Comparison of ENCODE assay signal across 20 cellular contexts in the genomic region with DNA sequence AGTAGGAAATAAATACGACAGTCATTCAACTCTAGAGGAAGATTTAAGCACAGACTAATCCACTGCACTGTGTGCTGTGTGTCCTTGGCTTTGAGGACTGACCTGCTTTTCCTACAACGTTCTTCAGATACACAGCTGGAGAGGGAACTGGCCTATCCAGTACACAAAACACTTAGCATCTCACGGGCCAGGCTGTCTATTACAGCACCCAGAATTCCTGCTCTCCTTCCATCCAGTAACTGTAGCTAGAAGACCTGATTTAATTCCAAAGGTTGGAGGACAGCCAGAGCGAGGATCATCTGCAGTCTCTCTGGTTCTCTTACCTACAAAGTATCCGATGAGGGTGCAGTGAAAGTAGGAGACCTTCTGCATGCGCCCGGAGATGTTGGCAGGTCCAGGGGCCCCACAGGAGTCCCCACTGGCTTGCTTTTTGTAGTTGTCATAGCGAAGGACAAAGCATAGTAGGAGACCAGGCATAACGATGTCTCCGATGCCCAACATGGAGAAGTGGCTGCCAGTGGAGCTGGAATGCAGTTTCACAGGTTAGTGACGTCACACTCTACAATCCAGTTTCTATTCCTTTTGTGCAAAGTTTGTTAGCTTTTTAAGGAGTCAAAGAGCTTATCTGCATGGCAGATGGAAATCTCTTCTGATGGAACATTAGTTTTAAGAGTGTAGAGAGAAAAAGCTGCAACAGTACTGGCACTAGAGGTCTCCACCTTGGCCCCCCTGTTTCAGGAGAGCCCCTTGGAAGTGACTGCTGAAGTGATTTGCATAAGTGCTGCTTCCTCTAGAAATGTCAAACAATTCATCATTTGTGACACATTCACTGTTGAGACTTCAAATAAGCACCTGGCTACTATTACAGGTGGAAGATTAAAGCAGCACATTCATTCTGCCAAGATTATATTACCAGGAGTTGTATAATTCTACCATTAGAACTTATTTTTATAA. TPM values are rescaled to one million over a fixed set of nuclear protein-coding genes. Genes with fewer than 3 reads are reported as not detected.
DNase-seq lines count a peak whose midpoint lies in the region; ATAC-seq and TF ChIP-seq lines count a peak whose summit lies in the region.
"Had no signal": no experiment of that assay in that cellular context is flagged by ENCODE, and none has a peak within 500 bp of the region (broad histone marks: within the 10 kb centered on the region; RNA-seq: fewer than 3 reads in every experiment).

No MANE protein-coding gene starts in this region.

- H3K4me3 ChIP-seq in OCI-LY1 (ENCODE audit: low read depth, low read length, poor library complexity, severe bottlenecking), result no peak overlapping the region
- no peak overlapping the region for H3K4me3 ChIP-seq in left lung
- no peak overlapping the region for H3K4me3 ChIP-seq in thyroid gland (replicated peaks in 1 of 3)
- H3K4me3 ChIP-seq: heart left ventricle, MG63 had no signal

- no peaks in the 10 kb centered on the region for H3K27me3 Mint-ChIP-seq in activated T-cell treated with anti-CD3 and anti-CD28 coated beads, Interleukin-2, amount 50 U/mL, for 24 hours
- H3K27me3 Mint-ChIP-seq in activated T-cell treated with anti-CD3 and anti-CD28 coated beads, Interleukin-2, amount 50 U/mL, for 4 hours (ENCODE audit: low read depth), result no peaks in the 10 kb centered on the region
- H3K27me3 Mint-ChIP-seq in T-helper 2 cell treated with Interferon-gamma antibody and Interleukin-4, amounts not matched to agents 5 μg/mL and 100 μg/mL, for 36 hours (ENCODE audit: low read depth), result no peaks in the 10 kb centered on the region
- H3K27me3 Mint-ChIP-seq: activated CD4-positive, alpha-beta T cell treated with anti-CD3 and anti-CD28 coated beads, Interleukin-2, amount 10 ng/mL, durations not matched to agents 24 days and 14 days; naive thymus-derived CD4-positive, alpha-beta T cell had no signal

- H3K27ac Mint-ChIP-seq in activated T-cell treated with anti-CD3 and anti-CD28 coated beads, Interleukin-2, amount 50 U/mL, for 24 hours, result peak overlapping the region; percentile 11
- H3K27ac Mint-ChIP-seq in T-helper 2 cell treated with Interferon-gamma antibody and Interleukin-4, amounts not matched to agents 5 μg/mL and 100 μg/mL, for 36 hours, result no peak overlapping the region
- H3K27ac Mint-ChIP-seq: activated CD4-positive, alpha-beta T cell treated with anti-CD3 and anti-CD28 coated beads, Interleukin-2, amount 10 ng/mL, durations not matched to agents 24 days and 14 days had no signal

- no peak for DNase-seq in activated T-cell treated with anti-CD3 and anti-CD28 coated beads, Interleukin-2, amount 50 U/mL, for 24 hours
- DNase-seq in activated T-cell treated with anti-CD3 and anti-CD28 coated beads, Interleukin-2, amount 50 U/mL, for 4 hours, result no peak
- no peak for DNase-seq in left lung
- DNase-seq in thyroid gland, result peak; percentile 79 to 81
- DNase-seq in effector CD4-positive, alpha-beta T cell, result no peak
- no peak for DNase-seq in glomerular visceral epithelial cell (ENCODE audit: extremely low spot score)
- DNase-seq in T-helper 2 cell treated with Interferon-gamma antibody and Interleukin-4, amounts not matched to agents 5 μg/mL and 100 μg/mL, for 36 hours (ENCODE audit: low spot score), result no peak
- DNase-seq: activated CD4-positive, alpha-beta T cell treated with anti-CD3 and anti-CD28 coated beads, Interleukin-2, amount 10 ng/mL, durations not matched to agents 24 days and 14 days; activated effector memory CD4-positive, alpha-beta T cell treated with Interleukin-2 at 50 U/mL for 16 hours; caudate nucleus; heart left ventricle; immature natural killer cell; IMR-90; MG63; naive thymus-derived CD4-positive, alpha-beta T cell; NCI-H1694; NCI-H226 had no signal

- peak in 1 of 2 donors; percentile 40 for TF ChIP-seq POLR2A in thyroid gland (IDR thresholded peaks at IDR 0.05)

- no peaks in the 10 kb centered on the region for H3K79me2 ChIP-seq in OCI-LY1 (ENCODE audit: insufficient read depth, low read length)

- no peak overlapping the region for H3K9ac ChIP-seq in OCI-LY1 (ENCODE audit: low read length)

- H2AFZ ChIP-seq in OCI-LY1 (ENCODE audit: low read length), result no peak overlapping the region

- WGBS in thyroid gland, 2 donors, result 43 to 45% methylated on average over 11 of the region's 11 CpGs

- H3K27ac ChIP-seq in OCI-LY1 (ENCODE audit: low read depth, low read length, poor library complexity, severe bottlenecking), result peak overlapping the region; percentile 53
- peak overlapping the region in 1 of 2 donors; percentile 45 for H3K27ac ChIP-seq in left lung
- H3K27ac ChIP-seq in thyroid gland, result peak overlapping the region; percentile 82 to 99 (median 86)
- H3K27ac ChIP-seq: C4-2B, heart left ventricle, RWPE1 had no signal

- H3F3A ChIP-seq in OCI-LY1 (ENCODE audit: insufficient read depth, low read length), result no peaks in the 10 kb centered on the region

- no peaks in the 10 kb centered on the region for H3K9me3 Mint-ChIP-seq in activated T-cell treated with anti-CD3 and anti-CD28 coated beads, Interleukin-2, amount 50 U/mL, for 24 hours
- H3K9me3 Mint-ChIP-seq in activated T-cell treated with anti-CD3 and anti-CD28 coated beads, Interleukin-2, amount 50 U/mL, for 4 hours, result no peaks in the 10 kb centered on the region
- H3K9me3 Mint-ChIP-seq in T-helper 2 cell treated with Interferon-gamma antibody and Interleukin-4, amounts not matched to agents 5 μg/mL and 100 μg/mL, for 36 hours, result no peaks in the 10 kb centered on the region
- H3K9me3 Mint-ChIP-seq: activated CD4-positive, alpha-beta T cell treated with anti-CD3 and anti-CD28 coated beads, Interleukin-2, amount 10 ng/mL, durations not matched to agents 24 days and 14 days; immature natural killer cell; naive thymus-derived CD4-positive, alpha-beta T cell had no signal

- no peaks in the 10 kb centered on the region for H3K27me3 ChIP-seq in OCI-LY1 (ENCODE audit: insufficient read depth, low read length)
- H3K27me3 ChIP-seq in left lung, result no peaks in the 10 kb centered on the region
- H3K27me3 ChIP-seq in thyroid gland, result no peaks in the 10 kb centered on the region
- H3K27me3 ChIP-seq: heart left ventricle, MG63 had no signal

- no peaks in the 10 kb centered on the region for H3K4me1 Mint-ChIP-seq in activated T-cell treated with anti-CD3 and anti-CD28 coated beads, Interleukin-2, amount 50 U/mL, for 24 hours (ENCODE audit: low read depth)
- peaks cover 2% of the 10 kb centered on the region for H3K4me1 Mint-ChIP-seq in activated T-cell treated with anti-CD3 and anti-CD28 coated beads, Interleukin-2, amount 50 U/mL, for 4 hours (ENCODE audit: low read depth)
- peaks cover 4% of the 10 kb centered on the region for H3K4me1 Mint-ChIP-seq in T-helper 2 cell treated with Interferon-gamma antibody and Interleukin-4, amounts not matched to agents 5 μg/mL and 100 μg/mL, for 36 hours (ENCODE audit: low read depth)

- H3K4me2 ChIP-seq in OCI-LY1 (ENCODE audit: low read length), result no peak overlapping the region

- H3K36me3 ChIP-seq in OCI-LY1 (ENCODE audit: insufficient read depth, low read length) (peaks cover 66% of the 10 kb centered on the region; the same call in 1 of the 2 replicates), left lung (peaks cover 0 to 77% of the 10 kb centered on the region in 2 donors), thyroid gland (peaks cover 0 to 5% of the 10 kb centered on the region in 2 donors)

- intact Hi-C loops in left lung (cut with DNase I), result no loop called here
- intact Hi-C loops in thyroid gland (cut with DNase I), result no loop called here

- H4K20me1 ChIP-seq in OCI-LY1 (ENCODE audit: insufficient read depth, low read length), result no peaks in the 10 kb centered on the region

- TF ChIP-seq CTCF in OCI-LY1 (IDR thresholded peaks at IDR 0.05; ENCODE audit: low read length) (peak; percentile 13; the same call in 1 of the 2 replicates), left lung (IDR thresholded peaks at IDR 0.05) (no peak), thyroid gland (IDR thresholded peaks at IDR 0.05) (peak in 1 of 6 experiments; percentile 5)

- H3K36me3 Mint-ChIP-seq in activated T-cell treated with anti-CD3 and anti-CD28 coated beads, Interleukin-2, amount 50 U/mL, for 24 hours (ENCODE audit: low read depth), result peaks cover 82% of the 10 kb centered on the region
- peaks cover 41% of the 10 kb centered on the region for H3K36me3 Mint-ChIP-seq in activated T-cell treated with anti-CD3 and anti-CD28 coated beads, Interleukin-2, amount 50 U/mL, for 4 hours (ENCODE audit: insufficient read depth)
- H3K36me3 Mint-ChIP-seq in T-helper 2 cell treated with Interferon-gamma antibody and Interleukin-4, amounts not matched to agents 5 μg/mL and 100 μg/mL, for 36 hours (ENCODE audit: low read depth), result peaks cover 25% of the 10 kb centered on the region

- ATAC-seq in activated T-cell treated with anti-CD3 and anti-CD28 coated beads, Interleukin-2, amount 50 U/mL, for 4 hours, result no peak
- peak; percentile 72 for ATAC-seq in left lung
- ATAC-seq: heart left ventricle; naive thymus-derived CD4-positive, alpha-beta T cell had no signal

- H3K9me3 ChIP-seq in OCI-LY1 (ENCODE audit: low read length) (no peaks in the 10 kb centered on the region), left lung (no peaks in the 10 kb centered on the region), thyroid gland (no peaks in the 10 kb centered on the region)
- H3K9me3 ChIP-seq: heart left ventricle, MG63 had no signal

- H3K4me3 Mint-ChIP-seq in activated T-cell treated with anti-CD3 and anti-CD28 coated beads, Interleukin-2, amount 50 U/mL, for 24 hours, result no peak overlapping the region
- H3K4me3 Mint-ChIP-seq in activated T-cell treated with anti-CD3 and anti-CD28 coated beads, Interleukin-2, amount 50 U/mL, for 4 hours, result no peak overlapping the region
- H3K4me3 Mint-ChIP-seq in T-helper 2 cell treated with Interferon-gamma antibody and Interleukin-4, amounts not matched to agents 5 μg/mL and 100 μg/mL, for 36 hours, result no peak overlapping the region
- H3K4me3 Mint-ChIP-seq: activated CD4-positive, alpha-beta T cell treated with anti-CD3 and anti-CD28 coated beads, Interleukin-2, amount 10 ng/mL, durations not matched to agents 24 days and 14 days; immature natural killer cell; naive thymus-derived CD4-positive, alpha-beta T cell had no signal

- H3K4me1 ChIP-seq in OCI-LY1 (ENCODE audit: insufficient read depth, low read length, severe bottlenecking), result peaks cover 28% of the 10 kb centered on the region
- H3K4me1 ChIP-seq in left lung, result no peaks in the 10 kb centered on the region
- peaks cover 40 to 41% of the 10 kb centered on the region in 2 donors for H3K4me1 ChIP-seq in thyroid gland

- H3K9me2 ChIP-seq in OCI-LY1 (ENCODE audit: low read depth, low read length), result no peaks in the 10 kb centered on the region

RNA-seq across cellular contexts. Expression of a gene that starts 41.7 kb away (rescaled TPM):
- 10 to 100 TPM; 13.3 to 13.8 (median 13.3) TPM for total RNA-seq in activated T-cell treated with anti-CD3 and anti-CD28 coated beads, Interleukin-2, amount 50 U/mL, for 4 hours
- total RNA-seq in left lung (10 to 100 TPM; 17.3 to 20.6 TPM), thyroid gland (10 to 100 TPM; 40.8 to 85.9 (median 65.1) TPM)

RNA-seq across cellular contexts. Expression of a gene that starts 57.1 kb away (rescaled TPM):
- total RNA-seq in activated T-cell treated with anti-CD3 and anti-CD28 coated beads, Interleukin-2, amount 50 U/mL, for 4 hours, result 10 to 100 TPM; 17.0 to 20.4 (median 17.0) TPM
- total RNA-seq in left lung (10 to 100 TPM; 23.3 to 28.3 TPM), thyroid gland (10 to 100 TPM; 44.1 to 65.3 (median 61.6) TPM)

Comparison
In these comparisons a context has a peak if more than half of its experiments do, and no peak if none do; other contexts are left out.
1. DNase-seq: peak in thyroid gland (2 of 2); none in activated T-cell treated with anti-CD3 and anti-CD28 coated beads, Interleukin-2, amount 50 U/mL, for 24 hours (single experiment), activated T-cell treated with anti-CD3 and anti-CD28 coated beads, Interleukin-2, amount 50 U/mL, for 4 hours (single experiment), left lung (0 of 2), effector CD4-positive, alpha-beta T cell (single experiment), glomerular visceral epithelial cell (single experiment) and T-helper 2 cell treated with Interferon-gamma antibody and Interleukin-4, amounts not matched to agents 5 μg/mL and 100 μg/mL, for 36 hours (single experiment).